Comparison of ENCODE assay signal across 28 cellular contexts in genomic region chr2:88537640-88538039, GRCh38.
"Had no signal": no experiment of that assay in that cellular context is flagged by ENCODE, and none has a peak within 500 bp of the region (broad histone marks: within the 10 kb centered on the region; RNA-seq: fewer than 3 reads in every experiment).

No MANE protein-coding gene starts in this region.

- H3K4me3 ChIP-seq: adrenal gland, ascending aorta, esophagus muscularis mucosa, gastrocnemius medialis, lung, pancreas, psoas muscle, upper lobe of right lung had no signal

- FAIRE-seq: pancreas had no signal

- DNase-seq: activated B cell treated with CpG ODN at 0.5 μM for 24 hours; activated CD4-positive, alpha-beta memory T cell treated with anti-CD3 and anti-CD28 coated beads, Interleukin-2, amount 10 ng/mL, durations not matched to agents 7 days and 5 days; activated CD4-positive, alpha-beta T cell treated with anti-CD3 and anti-CD28 coated beads for 48 hours; activated CD8-positive, alpha-beta memory T cell treated with anti-CD3 and anti-CD28 coated beads, Interleukin-2, amount 10 ng/mL, durations not matched to agents 7 days and 5 days; activated gamma-delta T cell treated with Interleukin-2 at 50 U/mL for 16 hours; adrenal gland; brain microvascular endothelial cell; central memory CD4-positive, alpha-beta T cell; effector memory CD4-positive, alpha-beta T cell; gastrocnemius medialis; hypothalamus; immature natural killer cell; naive thymus-derived CD8-positive, alpha-beta T cell; pancreas; psoas muscle; right cardiac atrium; stimulated activated CD4-positive, alpha-beta T cell treated with anti-CD3 and anti-CD28 coated beads, Interleukin-4, amount 100 ng/mL, for 4 hours; stimulated activated naive CD8-positive, alpha-beta T cell treated with anti-CD3 and anti-CD28 coated beads, Interleukin-15, Interleukin-2, amounts not matched to agents 100 U/mL and 50 U/mL, for 24 hours; T1000; upper lobe of right lung had no signal

- ATAC-seq: activated CD8-positive, alpha-beta memory T cell treated with anti-CD3 and anti-CD28 coated beads, Interleukin-2, amount 10 ng/mL, durations not matched to agents 7 days and 5 days; gastrocnemius medialis; left lobe of liver; naive thymus-derived CD8-positive, alpha-beta T cell; pancreas; psoas muscle; right cardiac atrium; stimulated activated naive CD8-positive, alpha-beta T cell treated with anti-CD3 and anti-CD28 coated beads, Interleukin-15, Interleukin-2, amounts not matched to agents 100 U/mL and 50 U/mL, for 24 hours; upper lobe of right lung had no signal

- H3K27ac ChIP-seq: adrenal gland, ascending aorta, brain microvascular endothelial cell, esophagus muscularis mucosa, gastrocnemius medialis, neutrophil, pancreas, psoas muscle, upper lobe of right lung had no signal

- H3K36me3 ChIP-seq: adrenal gland, ascending aorta, brain microvascular endothelial cell, esophagus muscularis mucosa, gastrocnemius medialis, neutrophil, pancreas, upper lobe of right lung had no signal

- H3K4me1 ChIP-seq: adrenal gland, ascending aorta, esophagus muscularis mucosa, gastrocnemius medialis, pancreas, psoas muscle, upper lobe of right lung had no signal

- H3K9me3 ChIP-seq: adrenal gland, esophagus muscularis mucosa, gastrocnemius medialis, neutrophil, pancreas, psoas muscle, upper lobe of right lung had no signal

- H3K4me1 Mint-ChIP-seq: activated B cell treated with CpG ODN at 0.5 μM for 24 hours; activated CD4-positive, alpha-beta memory T cell treated with anti-CD3 and anti-CD28 coated beads, Interleukin-2, amount 10 ng/mL, durations not matched to agents 7 days and 5 days; immature natural killer cell; naive thymus-derived CD8-positive, alpha-beta T cell had no signal

- H3K27ac Mint-ChIP-seq: activated B cell treated with CpG ODN at 0.5 μM for 24 hours; activated CD4-positive, alpha-beta memory T cell treated with anti-CD3 and anti-CD28 coated beads, Interleukin-2, amount 10 ng/mL, durations not matched to agents 7 days and 5 days; activated CD8-positive, alpha-beta memory T cell treated with anti-CD3 and anti-CD28 coated beads, Interleukin-2, amount 10 ng/mL, durations not matched to agents 7 days and 5 days; activated naive CD8-positive, alpha-beta T cell; immature natural killer cell; mesothelial cell of epicardium; naive thymus-derived CD8-positive, alpha-beta T cell; T-helper 1 cell treated with Interleukin-12 subunit alpha and Interleukin-12 subunit beta and Interleukin-4 antibody, amounts not matched to agents 30 μg/mL and 1 μg/mL, for 36 hours had no signal

- H3K4me3 Mint-ChIP-seq: activated B cell treated with CpG ODN at 0.5 μM for 24 hours; activated CD4-positive, alpha-beta memory T cell treated with anti-CD3 and anti-CD28 coated beads, Interleukin-2, amount 10 ng/mL, durations not matched to agents 7 days and 5 days; activated CD8-positive, alpha-beta memory T cell treated with anti-CD3 and anti-CD28 coated beads, Interleukin-2, amount 10 ng/mL, durations not matched to agents 7 days and 5 days; activated naive CD8-positive, alpha-beta T cell; immature natural killer cell; mesothelial cell of epicardium; naive thymus-derived CD8-positive, alpha-beta T cell; T-helper 1 cell treated with Interleukin-12 subunit alpha and Interleukin-12 subunit beta and Interleukin-4 antibody, amounts not matched to agents 30 μg/mL and 1 μg/mL, for 36 hours had no signal

- H3K36me3 Mint-ChIP-seq: activated naive CD8-positive, alpha-beta T cell; immature natural killer cell; mesothelial cell of epicardium had no signal

- H3K27me3 ChIP-seq: adrenal gland, ascending aorta, brain microvascular endothelial cell, gastrocnemius medialis, pancreas, upper lobe of right lung had no signal
